ENCODE assay signal across 20 cellular contexts in genomic region chr12:51358496-51358895, GRCh38. TPM values are rescaled to one million over a fixed set of nuclear protein-coding genes. Genes with fewer than 3 reads are reported as not detected.
DNase-seq lines count a peak whose midpoint lies in the region; ATAC-seq and FAIRE-seq lines count a peak whose summit lies in the region.
"Had no signal": no experiment of that assay in that cellular context is flagged by ENCODE, and none has a peak within 500 bp of the region (broad histone marks: within the 10 kb centered on the region; RNA-seq: fewer than 3 reads in every experiment).

No MANE protein-coding gene starts in this region.

- H3K27ac Mint-ChIP-seq in IgD-negative memory B cell: peak overlapping the region in 2 of 3 donors; percentile 49 to 59
- H3K27ac Mint-ChIP-seq in stimulated activated effector memory CD8-positive, alpha-beta T cell treated with anti-CD3 and anti-CD28 coated beads, Interleukin-12 subunit alpha, Interleukin-12 subunit beta, amount 100 ng/mL, for 72 hours: peak overlapping the region; percentile 44
- H3K27ac Mint-ChIP-seq: CD4-positive, alpha-beta T cell had no signal

- peaks cover 10 to 18% (median 12%) of the 10 kb centered on the region in 3 donors for H3K4me1 Mint-ChIP-seq in IgD-negative memory B cell
- no peaks in the 10 kb centered on the region for H3K4me1 Mint-ChIP-seq in stimulated activated effector memory CD8-positive, alpha-beta T cell treated with anti-CD3 and anti-CD28 coated beads, Interleukin-12 subunit alpha, Interleukin-12 subunit beta, amount 100 ng/mL, for 72 hours
- H3K4me1 Mint-ChIP-seq: H9 had no signal

- DNase-seq in NCI-H82 (lab: John Stamatoyannopoulos, UW) (peak; percentile 30), NCI-H82 treated with DMSO at 0.1 percent for 48 hours (lab: John Stamatoyannopoulos, UW; ENCODE audit: unreplicated experiment) (no peak), islet precursor cell (peak; percentile 66), GM19239 (ENCODE audit: insufficient read length, low spot score) (no peak), HT-29 (ENCODE audit: low spot score) (no peak)
- no peak for DNase-seq in stimulated activated effector memory CD8-positive, alpha-beta T cell treated with anti-CD3 and anti-CD28 coated beads, Interleukin-12 subunit alpha, Interleukin-12 subunit beta, amount 100 ng/mL, for 72 hours (ENCODE audit: low spot score in 2 of 2)
- DNase-seq: AML-193; C1 segment of cervical spinal cord; Calu3; CD4-positive, alpha-beta T cell; DMS79; GOT3; H9 had no signal

- no peaks in the 10 kb centered on the region for H3K9me3 Mint-ChIP-seq in IgD-negative memory B cell
- H3K9me3 Mint-ChIP-seq in stimulated activated effector memory CD8-positive, alpha-beta T cell treated with anti-CD3 and anti-CD28 coated beads, Interleukin-12 subunit alpha, Interleukin-12 subunit beta, amount 100 ng/mL, for 72 hours: no peaks in the 10 kb centered on the region
- H3K9me3 Mint-ChIP-seq: CD4-positive, alpha-beta T cell; H9 had no signal

- no peak for FAIRE-seq in GM19239 (lab: Jason Lieb, UNC)
- FAIRE-seq: GM12878, GM18507 had no signal

- peaks cover 6% of the 10 kb centered on the region for H3K36me3 Mint-ChIP-seq in IgD-negative memory B cell
- H3K36me3 Mint-ChIP-seq in stimulated activated effector memory CD8-positive, alpha-beta T cell treated with anti-CD3 and anti-CD28 coated beads, Interleukin-12 subunit alpha, Interleukin-12 subunit beta, amount 100 ng/mL, for 72 hours: peaks cover 46% of the 10 kb centered on the region

- H3K4me3 Mint-ChIP-seq in IgD-negative memory B cell: no peak overlapping the region
- H3K4me3 Mint-ChIP-seq in stimulated activated effector memory CD8-positive, alpha-beta T cell treated with anti-CD3 and anti-CD28 coated beads, Interleukin-12 subunit alpha, Interleukin-12 subunit beta, amount 100 ng/mL, for 72 hours: no peak overlapping the region
- H3K4me3 Mint-ChIP-seq: CD4-positive, alpha-beta T cell; H9 had no signal

- peaks cover 5% of the 10 kb centered on the region for H3K27me3 Mint-ChIP-seq in IgD-negative memory B cell
- H3K27me3 Mint-ChIP-seq: CD4-positive, alpha-beta T cell had no signal

- ATAC-seq in stimulated activated effector memory CD8-positive, alpha-beta T cell treated with anti-CD3 and anti-CD28 coated beads, Interleukin-12 subunit alpha, Interleukin-12 subunit beta, amount 100 ng/mL, for 72 hours: no peak
- no peak for ATAC-seq in HG03565 (IDR thresholded peaks at IDR 0.05; ENCODE audit: unreplicated experiment)

RNA-seq across cellular contexts. Expression of gene CELA1, which starts 12.0 kb away (rescaled TPM):
- polyA plus RNA-seq in IgD-negative memory B cell: 0.58 TPM
- not detected in 2 replicates for total RNA-seq in HT-29 (2014; rRNA removed; shearing (Covaris generic))
- total RNA-seq: A673, Calu3, G401, GM12878, H9, HT1080 had no signal
- polyA plus RNA-seq: GM12878 had no signal

RNA-seq across cellular contexts. Expression of gene GALNT6, which starts 32.7 kb away (rescaled TPM):
- polyA plus RNA-seq in IgD-negative memory B cell: 4.6 TPM
- total RNA-seq in HT-29 (2014; rRNA removed; shearing (Covaris generic)): 6.1 and 16.3 TPM in 2 replicates

RNA-seq across cellular contexts. Expression of gene BIN2, which starts 34.5 kb away (rescaled TPM):
- polyA plus RNA-seq in IgD-negative memory B cell: 93.8 TPM
- total RNA-seq in HT-29 (2014; rRNA removed; shearing (Covaris generic)): 0.42 and 0.56 TPM in 2 replicates
- total RNA-seq: A673, Calu3, G401, H9 had no signal

Comparison
In these comparisons a context has a peak if more than half of its experiments do, and no peak if none do; other contexts are left out.
1. DNase-seq: peak in NCI-H82 (single experiment) and islet precursor cell (single experiment); none in NCI-H82 treated with DMSO at 0.1 percent for 48 hours (single experiment), stimulated activated effector memory CD8-positive, alpha-beta T cell treated with anti-CD3 and anti-CD28 coated beads, Interleukin-12 subunit alpha, Interleukin-12 subunit beta, amount 100 ng/mL, for 72 hours (0 of 2), GM19239 (single experiment) and HT-29 (single experiment).